13 cellular contexts compared by ENCODE assay signal in genomic region chr5:66877843-66878242, GRCh38.
DNase-seq lines count a peak whose midpoint lies in the region; TF ChIP-seq lines count a peak whose summit lies in the region.
"Had no signal": no experiment of that assay in that cellular context is flagged by ENCODE, and none has a peak within 500 bp of the region (broad histone marks: within the 10 kb centered on the region; RNA-seq: fewer than 3 reads in every experiment).

No MANE protein-coding gene starts in this region.

- intact Hi-C loops in MCF 10A (cut with micrococcal nuclease) (no loop called here), breast epithelium (cut with DNase I; ENCODE audit: low total_unique reads) (no loop called here)

- H3K9me3 Mint-ChIP-seq in MCF 10A (ENCODE audit: unreplicated experiment) = no peaks in the 10 kb centered on the region

- peaks cover 0 to 4% of the 10 kb centered on the region in 2 donors for H3K4me1 ChIP-seq in breast epithelium
- H3K4me1 ChIP-seq in Karpas-422 (ENCODE audit: low read length) = peaks cover 27% of the 10 kb centered on the region
- H3K4me1 ChIP-seq: gastrocnemius medialis had no signal

- CTCF ChIA-PET in MCF 10A (lab: Yijun Ruan, JAX) = interaction anchor here (0.6 to 1.7 kb wide), 2 partner anchors 13 to 34 kb away, joined by 3 read pairs; no protein-coding TSS in a partner anchor

- H3K4me2 ChIP-seq in Karpas-422 (ENCODE audit: low read depth, low read length, poor library complexity, severe bottlenecking) = no peak overlapping the region

- no peak overlapping the region for H2AFZ ChIP-seq in Karpas-422 (ENCODE audit: low read length)

- H3K27ac ChIP-seq in breast epithelium (no peak overlapping the region), Karpas-422 (ENCODE audit: low read length) (no peak overlapping the region)
- H3K27ac ChIP-seq: gastrocnemius medialis had no signal

- no peak for TF ChIP-seq CTCF in MCF 10A (IDR thresholded peaks at IDR 0.05; ENCODE audit: unreplicated experiment)
- TF ChIP-seq CTCF in breast epithelium (IDR thresholded peaks at IDR 0.05) = no peak

- H3K9me2 ChIP-seq in Karpas-422 (replicated peaks; ENCODE audit: insufficient read depth, low read length) = no peaks in the 10 kb centered on the region

- no peak overlapping the region for H3K9ac ChIP-seq in Karpas-422 (ENCODE audit: low read length)

- H3K36me3 Mint-ChIP-seq in MCF 10A (ENCODE audit: insufficient read depth, unreplicated experiment) = no peaks in the 10 kb centered on the region
- H3K36me3 Mint-ChIP-seq: activated naive CD8-positive, alpha-beta T cell had no signal

- H3K9me3 ChIP-seq in breast epithelium = no peaks in the 10 kb centered on the region
- H3K9me3 ChIP-seq in Karpas-422 (ENCODE audit: low read length) = no peaks in the 10 kb centered on the region
- H3K9me3 ChIP-seq: gastrocnemius medialis had no signal

- no peaks in the 10 kb centered on the region for H4K20me1 ChIP-seq in Karpas-422 (ENCODE audit: insufficient read depth, low read depth, low read length)

- H3K27me3 ChIP-seq in breast epithelium = no peaks in the 10 kb centered on the region
- H3K27me3 ChIP-seq in Karpas-422 (ENCODE audit: low read length) = no peaks in the 10 kb centered on the region
- H3K27me3 ChIP-seq: gastrocnemius medialis had no signal

- no peak overlapping the region for H3K27ac Mint-ChIP-seq in MCF 10A (ENCODE audit: low read depth, unreplicated experiment)
- H3K27ac Mint-ChIP-seq: activated naive CD8-positive, alpha-beta T cell had no signal

- no peak overlapping the region for H3K4me3 Mint-ChIP-seq in MCF 10A (ENCODE audit: unreplicated experiment)
- H3K4me3 Mint-ChIP-seq: activated naive CD8-positive, alpha-beta T cell had no signal

- no peak for TF ChIP-seq POLR2A in breast epithelium (IDR thresholded peaks at IDR 0.05)

- H3K4me1 Mint-ChIP-seq in MCF 10A (ENCODE audit: insufficient read depth, unreplicated experiment) = peaks cover 28% of the 10 kb centered on the region

- no peaks in the 10 kb centered on the region for H3K79me2 ChIP-seq in Karpas-422 (ENCODE audit: low read length)

- no peaks in the 10 kb centered on the region for H3K27me3 Mint-ChIP-seq in MCF 10A (ENCODE audit: insufficient read depth, unreplicated experiment)

- no TSS peak for BruUV-seq in MCF 10A (replicated peaks; lab: Mats Ljungman, UMichigan)

- H3K36me3 ChIP-seq in breast epithelium (no peaks in the 10 kb centered on the region), Karpas-422 (ENCODE audit: insufficient read depth, low read length) (no peaks in the 10 kb centered on the region)
- H3K36me3 ChIP-seq: gastrocnemius medialis had no signal

- POLR2A ChIA-PET in MCF 10A (lab: Yijun Ruan, JAX) = interaction anchor here (0.8 to 2.0 kb wide), 6 partner anchors 9 to 127 kb away, joined by 3 to 10 read pairs (median 4); no protein-coding TSS in a partner anchor

- DNase-seq in MCF 10A (ENCODE audit: unreplicated experiment) (peak; percentile 57), breast epithelium (ENCODE audit: low spot score in 2 of 2) (no peak), dermis blood vessel endothelial cell (peak; percentile 64), OCI-M1 (lab: John Stamatoyannopoulos, UW) (no peak), RPMI8226 (no peak), DMS153 (lab: John Stamatoyannopoulos, UW) (no peak), Karpas-422 (no peak)
- DNase-seq: caudate nucleus, gastrocnemius medialis, Kasumi-1 had no signal

- H3K4me3 ChIP-seq in breast epithelium (no peak overlapping the region), Karpas-422 (ENCODE audit: low read length) (no peak overlapping the region)
- H3K4me3 ChIP-seq: gastrocnemius medialis, lung had no signal

TF ChIP-seq in PFSK-1, 5 proteins besides CTCF, POLR2A, EP300 and RAD21:
- no peak for TF ChIP-seq POLR2AphosphoS5 (IDR thresholded peaks at IDR 0.05; ENCODE audit: low read depth, low read length)
- peak; percentile 11; the same call in 1 of the 2 replicates for TF ChIP-seq SIN3A (IDR thresholded peaks at IDR 0.05; ENCODE audit: borderline replicate concordance, insufficient read depth, low read length)

Comparison
In these comparisons a context has a peak if more than half of its experiments do, and no peak if none do; other contexts are left out.
1. DNase-seq: peak in MCF 10A (single experiment) and dermis blood vessel endothelial cell (single experiment); none in breast epithelium (0 of 2), OCI-M1 (single experiment), RPMI8226 (single experiment), DMS153 (single experiment) and Karpas-422 (single experiment).